In genomic region chr1:154752273-154753030, GRCh38 we compare ENCODE assay signal across 1 cellular context.
TF ChIP-seq lines count a peak whose summit lies in the region.

No MANE protein-coding gene starts in this region.

TF ChIP-seq in WTC11, 78 proteins besides CTCF, POLR2A, EP300 and RAD21 (continued from another document):
- no peak for TF ChIP-seq STAT6 (CRISPR knock-in tag; conservative IDR thresholded peaks at IDR 0.05; ENCODE audit: low read depth)
- no peak for TF ChIP-seq OVOL2 (CRISPR knock-in tag; IDR thresholded peaks at IDR 0.05; ENCODE audit: borderline replicate concordance)
- TF ChIP-seq, protein P1, sequence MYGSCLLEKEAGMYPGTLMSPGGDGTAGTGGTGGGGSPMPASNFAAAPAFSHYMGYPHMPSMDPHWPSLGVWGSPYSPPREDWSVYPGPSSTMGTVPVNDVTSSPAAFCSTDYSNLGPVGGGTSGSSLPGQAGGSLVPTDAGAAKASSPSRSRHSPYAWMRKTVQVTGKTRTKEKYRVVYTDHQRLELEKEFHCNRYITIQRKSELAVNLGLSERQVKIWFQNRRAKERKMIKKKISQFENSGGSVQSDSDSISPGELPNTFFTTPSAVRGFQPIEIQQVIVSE (CRISPR knock-in tag; IDR thresholded peaks at IDR 0.05; ENCODE audit: borderline replicate concordance) = no peak
- TF ChIP-seq, protein P2, sequence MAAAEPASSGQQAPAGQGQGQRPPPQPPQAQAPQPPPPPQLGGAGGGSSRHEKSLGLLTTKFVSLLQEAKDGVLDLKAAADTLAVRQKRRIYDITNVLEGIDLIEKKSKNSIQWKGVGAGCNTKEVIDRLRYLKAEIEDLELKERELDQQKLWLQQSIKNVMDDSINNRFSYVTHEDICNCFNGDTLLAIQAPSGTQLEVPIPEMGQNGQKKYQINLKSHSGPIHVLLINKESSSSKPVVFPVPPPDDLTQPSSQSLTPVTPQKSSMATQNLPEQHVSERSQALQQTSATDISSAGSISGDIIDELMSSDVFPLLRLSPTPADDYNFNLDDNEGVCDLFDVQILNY (CRISPR knock-in tag; IDR thresholded peaks at IDR 0.05) = no peak
